In genomic region chr1:161185282-161185682, GRCh38 we compare ENCODE assay signal across 8 cellular contexts. TPM values are rescaled to one million over a fixed set of nuclear protein-coding genes. Genes with fewer than 3 reads are reported as not detected.
DNase-seq lines count a peak whose midpoint lies in the region; ATAC-seq and TF ChIP-seq lines count a peak whose summit lies in the region.

No MANE protein-coding gene starts in this region.

- H4K20me1 ChIP-seq in SK-N-SH (ENCODE audit: insufficient read depth): no peaks in the 10 kb centered on the region

- H3K9me3 ChIP-seq in BE2C (no peaks in the 10 kb centered on the region), SK-N-SH (no peaks in the 10 kb centered on the region)

- H3K36me3 ChIP-seq in BE2C (no peaks in the 10 kb centered on the region), SK-N-SH (replicated peaks in 1 of 2; ENCODE audit: control insufficient read depth in 1 of 2, insufficient read depth in 2 of 2, low read length in 1 of 2) (no peaks in the 10 kb centered on the region)

- ATAC-seq in GM19324 (IDR thresholded peaks at IDR 0.05; ENCODE audit: low FRiP score, unreplicated experiment) (peak; percentile 75), HG03432 (IDR thresholded peaks at IDR 0.05; ENCODE audit: unreplicated experiment) (peak; percentile 75), WTC11 (no peak)
- ATAC-seq in activated naive CD8-positive, alpha-beta T cell treated with anti-CD3 and anti-CD28 coated beads, Interleukin-2, amount 50 U/mL, for 24 hours: peak; percentile 58

- H3K27me3 ChIP-seq in BE2C: no peaks in the 10 kb centered on the region
- H3K27me3 ChIP-seq in SK-N-SH (ENCODE audit: insufficient read depth): no peaks in the 10 kb centered on the region

- H2AFZ ChIP-seq in SK-N-SH (ENCODE audit: low read depth): peak overlapping the region; percentile 43

- peak overlapping the region; percentile 67 for H3K4me3 Mint-ChIP-seq in activated naive CD8-positive, alpha-beta T cell treated with anti-CD3 and anti-CD28 coated beads, Interleukin-2, amount 50 U/mL, for 24 hours
- peak overlapping the region; percentile 80 to 85 (median 83) for H3K4me3 Mint-ChIP-seq in immature natural killer cell
- no peak overlapping the region for H3K4me3 Mint-ChIP-seq in WTC11

- TF ChIP-seq CTCF in BE2C (IDR thresholded peaks at IDR 0.05; ENCODE audit: low read depth, low read length) (no peak), SK-N-SH (IDR thresholded peaks at IDR 0.05) (no peak), WTC11 (IDR thresholded peaks at IDR 0.05) (no peak)

- H3K4me1 Mint-ChIP-seq in activated naive CD8-positive, alpha-beta T cell treated with anti-CD3 and anti-CD28 coated beads, Interleukin-2, amount 50 U/mL, for 24 hours: peaks cover 80% of the 10 kb centered on the region
- H3K4me1 Mint-ChIP-seq in immature natural killer cell (peaks cover 80 to 90% of the 10 kb centered on the region in 2 donors), WTC11 (0 out of 2 replicates have a peak, but pooled peaks cover 4% of the 10 kb centered on the region)

- H3K36me3 Mint-ChIP-seq in activated naive CD8-positive, alpha-beta T cell treated with anti-CD3 and anti-CD28 coated beads, Interleukin-2, amount 50 U/mL, for 24 hours (ENCODE audit: low read depth): no peaks in the 10 kb centered on the region
- H3K36me3 Mint-ChIP-seq in immature natural killer cell (peaks cover 0 to 3% (median 2%) of the 10 kb centered on the region in 3 donors), WTC11 (no peaks in the 10 kb centered on the region)

- no peak overlapping the region for H3K4me3 ChIP-seq in BE2C (ENCODE audit: low read depth, low read length)
- no peak overlapping the region for H3K4me3 ChIP-seq in SK-N-SH (ENCODE audit: low read depth in 2 of 2, low read length in 1 of 2)

- TF ChIP-seq EP300 in SK-N-SH (IDR thresholded peaks at IDR 0.05; ENCODE audit: borderline replicate concordance in 1 of 2, low read depth in 1 of 2, low read length in 1 of 2): no peak; a peak in 1 of 4 replicates

- no peaks in the 10 kb centered on the region for H3K79me2 ChIP-seq in SK-N-SH (ENCODE audit: insufficient read depth)

- no peak for TF ChIP-seq RAD21 in SK-N-SH (IDR thresholded peaks at IDR 0.05; ENCODE audit: low read length)

- H3K27ac ChIP-seq in SK-N-SH (ENCODE audit: low read depth in 2 of 2, low read length in 1 of 2): peak overlapping the region in 1 of 2 experiments; percentile 77; a peak in 2 of 4 replicates

- CTCF ChIA-PET in SK-N-SH (lab: Yijun Ruan, JAX): no interaction called here
- CTCF ChIA-PET in WTC11 (lab: Charles Lee): no interaction called here

- H3K27me3 Mint-ChIP-seq in activated naive CD8-positive, alpha-beta T cell treated with anti-CD3 and anti-CD28 coated beads, Interleukin-2, amount 50 U/mL, for 24 hours: no peaks in the 10 kb centered on the region
- H3K27me3 Mint-ChIP-seq in immature natural killer cell (ENCODE audit: low read depth in 3 of 3) (peaks cover 0 to 13% (median 9%) of the 10 kb centered on the region in 3 donors), WTC11 (ENCODE audit: low read depth) (no peaks in the 10 kb centered on the region; the same call in 1 of the 2 replicates)

- DNase-seq in BE2C (peak; percentile 37), SK-N-SH (peak; percentile 45), immature natural killer cell (peak; percentile 82 to 87 (median 83)), WTC11 (ENCODE audit: low spot score) (no peak)
- peak; percentile 68 for DNase-seq in activated naive CD8-positive, alpha-beta T cell treated with anti-CD3 and anti-CD28 coated beads, Interleukin-2, amount 50 U/mL, for 24 hours
- peak; percentile 38 for DNase-seq in stimulated activated CD8-positive, alpha-beta memory T cell treated with anti-CD3 and anti-CD28 coated beads, Interleukin-12 subunit alpha, Interleukin-12 subunit beta, amount 100 ng/mL, for 24 hours (ENCODE audit: extremely low read depth)

- peaks cover 10% of the 10 kb centered on the region for H3F3A ChIP-seq in SK-N-SH (replicated peaks; ENCODE audit: insufficient read depth)

- H3K9me2 ChIP-seq in SK-N-SH: no peaks in the 10 kb centered on the region

- H3K27ac Mint-ChIP-seq in activated naive CD8-positive, alpha-beta T cell treated with anti-CD3 and anti-CD28 coated beads, Interleukin-2, amount 50 U/mL, for 24 hours: peak overlapping the region; percentile 91
- H3K27ac Mint-ChIP-seq in immature natural killer cell (peak overlapping the region; percentile 88 to 94 (median 94)), WTC11 (no peak overlapping the region)

- POLR2A ChIA-PET in SK-N-SH (lab: Yijun Ruan, JAX): no interaction called here
- POLR2A ChIA-PET in WTC11 (lab: Charles Lee): no interaction called here

- no peak overlapping the region for H3K9ac ChIP-seq in SK-N-SH

- no peaks in the 10 kb centered on the region; the same call in 1 of the 2 replicates for H3K4me1 ChIP-seq in BE2C
- H3K4me1 ChIP-seq in SK-N-SH (ENCODE audit: control insufficient read depth in 1 of 2, insufficient read depth in 2 of 2, low read depth in 1 of 2, low read length in 1 of 2): peaks cover 0 to 10% of the 10 kb centered on the region in 2 experiments; a peak in 3 of 4 replicates

- H3K9me3 Mint-ChIP-seq in activated naive CD8-positive, alpha-beta T cell treated with anti-CD3 and anti-CD28 coated beads, Interleukin-2, amount 50 U/mL, for 24 hours: no peaks in the 10 kb centered on the region
- H3K9me3 Mint-ChIP-seq in immature natural killer cell (no peaks in the 10 kb centered on the region), WTC11 (no peaks in the 10 kb centered on the region)

- no peak overlapping the region for H3K4me2 ChIP-seq in SK-N-SH

- WGBS in SK-N-SH (ENCODE audit: low lambda C conversion rate): 20% methylated on average over 3 of the region's 3 CpGs

TF ChIP-seq in SK-N-SH, 30 proteins besides CTCF, POLR2A, EP300 and RAD21:
- TF ChIP-seq MXI1 (IDR thresholded peaks at IDR 0.05; ENCODE audit: low read depth, low read length) (peak; percentile 84), TAF1 (IDR thresholded peaks at IDR 0.05; ENCODE audit: borderline replicate concordance, low read depth, low read length) (no peak), YY1 (IDR thresholded peaks at IDR 0.05; ENCODE audit: low read depth) (no peak), RFX5 (IDR thresholded peaks at IDR 0.05; ENCODE audit: low read length) (peak; percentile 96), RCOR1 (IDR thresholded peaks at IDR 0.05; ENCODE audit: low read length) (no peak)
TF ChIP-seq in SK-N-SH: peak in this region for 2.

TF ChIP-seq in WTC11, 78 proteins besides CTCF, POLR2A, EP300 and RAD21:
- TF ChIP-seq FOXJ3 (CRISPR knock-in tag; IDR thresholded peaks at IDR 0.05; ENCODE audit: borderline replicate concordance) (no peak), TP53 (CRISPR knock-in tag; IDR thresholded peaks at IDR 0.05) (no peak), ZSCAN18 (CRISPR knock-in tag; IDR thresholded peaks at IDR 0.05) (no peak), ETV6 (CRISPR knock-in tag; IDR thresholded peaks at IDR 0.05) (no peak), NR2C2 (CRISPR knock-in tag; IDR thresholded peaks at IDR 0.05) (no peak), ZNF416 (CRISPR knock-in tag; IDR thresholded peaks at IDR 0.05) (no peak), GTF2I (CRISPR knock-in tag; conservative IDR thresholded peaks at IDR 0.05) (no peak), JAZF1 (CRISPR knock-in tag; IDR thresholded peaks at IDR 0.05) (no peak), ESRRA (CRISPR knock-in tag; IDR thresholded peaks at IDR 0.05; ENCODE audit: borderline replicate concordance) (no peak), TEAD4 (CRISPR knock-in tag; IDR thresholded peaks at IDR 0.05) (no peak)

RNA-seq across cellular contexts. Expression of gene B4GALT3, which starts 8.0 kb away (rescaled TPM):
- polyA plus RNA-seq in BE2C (2012; ENCODE audit: insufficient read depth, insufficient read length, low read depth): 109 TPM
- polyA plus RNA-seq in SK-N-SH (2012; rRNA removed): 50.5 and 56.5 TPM in 2 replicates
- polyA plus RNA-seq in SK-N-SH (2012; cell fraction: cytosol; rRNA removed): 36.4 and 47.7 TPM in 2 replicates
- polyA plus RNA-seq in SK-N-SH (2012; cell fraction: nucleus; rRNA removed): 60.0 and 75.7 TPM in 2 replicates
- 10 to 100 TPM; 38.7 to 68.0 (median 49.6) TPM for polyA plus RNA-seq in immature natural killer cell
- total RNA-seq in WTC11 (2021): 40.1 to 44.8 TPM (median 40.7 TPM) in 3 replicates

RNA-seq across cellular contexts. Expression of gene ADAMTS4, which starts 13.6 kb away (rescaled TPM):
- 1.4 TPM for polyA plus RNA-seq in BE2C (2012; ENCODE audit: insufficient read depth, insufficient read length, low read depth)
- polyA plus RNA-seq in SK-N-SH (2012; rRNA removed) (1.2 and 1.6 TPM in 2 replicates), immature natural killer cell (under 1 TPM in 2 of 3 donors, not detected in 1; 0.10 to 0.29 TPM)
- 0.59 and 1.0 TPM in 2 replicates for polyA plus RNA-seq in SK-N-SH (2012; cell fraction: cytosol; rRNA removed)
- polyA plus RNA-seq in SK-N-SH (2012; cell fraction: nucleus; rRNA removed): 1.5 and 2.0 TPM in 2 replicates
- total RNA-seq in WTC11 (2021): 9.1 to 11.2 TPM (median 10.0 TPM) in 3 replicates

RNA-seq across cellular contexts. Expression of gene NDUFS2, which starts 16.9 kb away (rescaled TPM):
- polyA plus RNA-seq in BE2C (2012; ENCODE audit: insufficient read depth, insufficient read length, low read depth): 217 TPM
- polyA plus RNA-seq in SK-N-SH (2012; rRNA removed): 203 and 210 TPM in 2 replicates
- 190 and 238 TPM in 2 replicates for polyA plus RNA-seq in SK-N-SH (2012; cell fraction: cytosol; rRNA removed)
- 163 and 183 TPM in 2 replicates for polyA plus RNA-seq in SK-N-SH (2012; cell fraction: nucleus; rRNA removed)
- polyA plus RNA-seq in immature natural killer cell: 100 to 1,000 TPM in 1 of 3 donors, 10 to 100 TPM in 2; 59.6 to 117 (median 99.1) TPM
- 105 to 108 TPM (median 105 TPM) in 3 replicates for total RNA-seq in WTC11 (2021)

RNA-seq across cellular contexts. Expression of gene PPOX, which starts 19.1 kb away (rescaled TPM):
- 42.7 TPM for polyA plus RNA-seq in BE2C (2012; ENCODE audit: insufficient read depth, insufficient read length, low read depth)
- polyA plus RNA-seq in SK-N-SH (2012; rRNA removed): 30.7 and 47.3 TPM in 2 replicates
- polyA plus RNA-seq in SK-N-SH (2012; cell fraction: cytosol; rRNA removed): 9.4 and 15.8 TPM in 2 replicates
- polyA plus RNA-seq in SK-N-SH (2012; cell fraction: nucleus; rRNA removed): 216 and 224 TPM in 2 replicates
- 10 to 100 TPM; 18.2 to 30.1 (median 21.9) TPM for polyA plus RNA-seq in immature natural killer cell
- 39.8 to 44.8 TPM (median 43.4 TPM) in 3 replicates for total RNA-seq in WTC11 (2021)

RNA-seq across cellular contexts. Expression of gene USP21, which starts 26.0 kb away (rescaled TPM):
- 52.6 TPM for polyA plus RNA-seq in BE2C (2012; ENCODE audit: insufficient read depth, insufficient read length, low read depth)
- 24.5 and 26.8 TPM in 2 replicates for polyA plus RNA-seq in SK-N-SH (2012; rRNA removed)
- polyA plus RNA-seq in SK-N-SH (2012; cell fraction: cytosol; rRNA removed): 13.4 and 18.4 TPM in 2 replicates
- 94.1 and 110 TPM in 2 replicates for polyA plus RNA-seq in SK-N-SH (2012; cell fraction: nucleus; rRNA removed)
- 10 to 100 TPM in 2 of 3 donors, 1 to 10 TPM in 1; 9.0 to 25.5 (median 14.7) TPM for polyA plus RNA-seq in immature natural killer cell
- total RNA-seq in WTC11 (2021): 30.7 to 31.1 TPM (median 30.8 TPM) in 3 replicates
